Comparison of ENCODE assay signal across 1 cellular context in genomic region chr1:44956077-44956476, GRCh38.
TF ChIP-seq lines count a peak whose summit lies in the region.

No MANE protein-coding gene starts in this region.

TF ChIP-seq in HEK293, 187 proteins besides CTCF, POLR2A, EP300 and RAD21 (continued from another document):
- TF ChIP-seq ZNF280D (tag by site-specific recombination; IDR thresholded peaks at IDR 0.05), result 0 out of 2 replicates have a peak, but pooled peaks have one; percentile 41
